Comparison of ENCODE assay signal across 1 cellular context in the genomic region with DNA sequence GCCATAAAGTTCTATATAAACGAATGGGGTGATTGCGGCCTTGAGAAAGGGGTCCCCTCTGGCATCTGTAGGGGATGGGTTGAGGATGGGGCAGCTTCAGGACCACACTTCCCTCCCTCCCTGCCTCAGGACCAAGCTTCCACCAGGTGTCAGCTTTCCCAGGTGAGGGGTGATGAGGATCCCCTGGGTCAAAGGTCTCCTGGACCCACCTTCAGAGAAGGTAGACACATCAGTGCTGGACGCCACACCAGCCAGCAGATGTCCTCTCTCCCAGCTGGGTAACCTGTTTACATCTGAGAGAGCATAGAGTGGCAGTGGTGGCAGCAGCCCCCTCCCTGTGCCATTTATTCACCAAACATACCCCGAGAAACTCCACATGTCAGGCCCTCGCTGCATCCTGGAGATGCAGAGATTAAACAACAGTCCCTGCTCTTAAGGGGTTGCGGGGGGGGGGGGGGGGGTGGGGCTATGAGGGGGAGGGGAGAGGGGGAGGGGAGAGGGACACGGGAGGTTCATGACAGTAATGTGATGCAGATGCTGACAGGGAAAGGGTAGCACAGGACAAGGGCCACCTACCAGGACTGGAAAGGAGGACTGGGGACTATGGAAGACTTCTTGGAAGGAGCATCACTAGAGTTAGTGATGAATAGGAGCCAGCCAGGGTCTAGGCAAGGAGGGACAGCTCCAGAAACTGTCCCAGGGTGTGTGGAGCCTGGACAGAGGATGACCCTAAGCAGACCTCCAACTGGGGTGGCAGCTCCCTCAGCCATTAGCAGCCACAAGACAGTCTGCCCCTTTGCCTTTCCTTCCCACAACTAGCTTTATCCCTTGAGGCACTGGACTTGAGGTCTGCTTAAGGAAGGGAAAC.
TF ChIP-seq lines count a peak whose summit lies in the region.

No MANE protein-coding gene starts in this region.

TF ChIP-seq in GM23338, 12 proteins besides CTCF, POLR2A, EP300 and RAD21:
- TF ChIP-seq, protein P1, sequence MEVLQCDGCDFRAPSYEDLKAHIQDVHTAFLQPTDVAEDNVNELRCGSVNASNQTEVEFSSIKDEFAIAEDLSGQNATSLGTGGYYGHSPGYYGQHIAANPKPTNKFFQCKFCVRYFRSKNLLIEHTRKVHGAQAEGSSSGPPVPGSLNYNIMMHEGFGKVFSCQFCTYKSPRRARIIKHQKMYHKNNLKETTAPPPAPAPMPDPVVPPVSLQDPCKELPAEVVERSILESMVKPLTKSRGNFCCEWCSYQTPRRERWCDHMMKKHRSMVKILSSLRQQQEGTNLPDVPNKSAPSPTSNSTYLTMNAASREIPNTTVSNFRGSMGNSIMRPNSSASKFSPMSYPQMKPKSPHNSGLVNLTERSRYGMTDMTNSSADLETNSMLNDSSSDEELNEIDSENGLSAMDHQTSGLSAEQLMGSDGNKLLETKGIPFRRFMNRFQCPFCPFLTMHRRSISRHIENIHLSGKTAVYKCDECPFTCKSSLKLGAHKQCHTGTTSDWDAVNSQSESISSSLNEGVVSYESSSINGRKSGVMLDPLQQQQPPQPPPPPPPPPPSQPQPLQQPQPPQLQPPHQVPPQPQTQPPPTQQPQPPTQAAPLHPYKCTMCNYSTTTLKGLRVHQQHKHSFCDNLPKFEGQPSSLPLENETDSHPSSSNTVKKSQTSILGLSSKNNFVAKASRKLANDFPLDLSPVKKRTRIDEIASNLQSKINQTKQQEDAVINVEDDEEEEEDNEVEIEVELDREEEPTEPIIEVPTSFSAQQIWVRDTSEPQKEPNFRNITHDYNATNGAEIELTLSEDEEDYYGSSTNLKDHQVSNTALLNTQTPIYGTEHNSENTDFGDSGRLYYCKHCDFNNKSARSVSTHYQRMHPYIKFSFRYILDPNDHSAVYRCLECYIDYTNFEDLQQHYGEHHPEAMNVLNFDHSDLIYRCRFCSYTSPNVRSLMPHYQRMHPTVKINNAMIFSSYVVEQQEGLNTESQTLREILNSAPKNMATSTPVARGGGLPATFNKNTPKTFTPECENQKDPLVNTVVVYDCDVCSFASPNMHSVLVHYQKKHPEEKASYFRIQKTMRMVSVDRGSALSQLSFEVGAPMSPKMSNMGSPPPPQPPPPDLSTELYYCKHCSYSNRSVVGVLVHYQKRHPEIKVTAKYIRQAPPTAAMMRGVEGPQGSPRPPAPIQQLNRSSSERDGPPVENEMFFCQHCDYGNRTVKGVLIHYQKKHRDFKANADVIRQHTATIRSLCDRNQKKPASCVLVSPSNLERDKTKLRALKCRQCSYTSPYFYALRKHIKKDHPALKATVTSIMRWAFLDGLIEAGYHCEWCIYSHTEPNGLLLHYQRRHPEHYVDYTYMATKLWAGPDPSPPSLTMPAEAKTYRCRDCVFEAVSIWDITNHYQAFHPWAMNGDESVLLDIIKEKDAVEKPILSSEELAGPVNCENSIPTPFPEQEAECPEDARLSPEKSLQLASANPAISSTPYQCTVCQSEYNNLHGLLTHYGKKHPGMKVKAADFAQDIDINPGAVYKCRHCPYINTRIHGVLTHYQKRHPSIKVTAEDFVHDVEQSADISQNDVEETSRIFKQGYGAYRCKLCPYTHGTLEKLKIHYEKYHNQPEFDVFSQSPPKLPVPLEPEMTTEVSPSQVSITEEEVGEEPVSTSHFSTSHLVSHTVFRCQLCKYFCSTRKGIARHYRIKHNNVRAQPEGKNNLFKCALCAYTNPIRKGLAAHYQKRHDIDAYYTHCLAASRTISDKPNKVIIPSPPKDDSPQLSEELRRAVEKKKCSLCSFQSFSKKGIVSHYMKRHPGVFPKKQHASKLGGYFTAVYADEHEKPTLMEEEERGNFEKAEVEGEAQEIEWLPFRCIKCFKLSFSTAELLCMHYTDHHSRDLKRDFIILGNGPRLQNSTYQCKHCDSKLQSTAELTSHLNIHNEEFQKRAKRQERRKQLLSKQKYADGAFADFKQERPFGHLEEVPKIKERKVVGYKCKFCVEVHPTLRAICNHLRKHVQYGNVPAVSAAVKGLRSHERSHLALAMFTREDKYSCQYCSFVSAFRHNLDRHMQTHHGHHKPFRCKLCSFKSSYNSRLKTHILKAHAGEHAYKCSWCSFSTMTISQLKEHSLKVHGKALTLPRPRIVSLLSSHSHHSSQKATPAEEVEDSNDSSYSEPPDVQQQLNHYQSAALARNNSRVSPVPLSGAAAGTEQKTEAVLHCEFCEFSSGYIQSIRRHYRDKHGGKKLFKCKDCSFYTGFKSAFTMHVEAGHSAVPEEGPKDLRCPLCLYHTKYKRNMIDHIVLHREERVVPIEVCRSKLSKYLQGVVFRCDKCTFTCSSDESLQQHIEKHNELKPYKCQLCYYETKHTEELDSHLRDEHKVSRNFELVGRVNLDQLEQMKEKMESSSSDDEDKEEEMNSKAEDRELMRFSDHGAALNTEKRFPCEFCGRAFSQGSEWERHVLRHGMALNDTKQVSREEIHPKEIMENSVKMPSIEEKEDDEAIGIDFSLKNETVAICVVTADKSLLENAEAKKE (CRISPR knock-in tag; IDR thresholded peaks at IDR 0.05) = no peak
- TF ChIP-seq EZH2phosphoT487 (IDR thresholded peaks at IDR 0.05; ENCODE audit: unreplicated experiment) (no peak), ZNF114 (CRISPR knock-in tag; IDR thresholded peaks at IDR 0.05) (no peak), STAT1 (IDR thresholded peaks at IDR 0.05; ENCODE audit: unreplicated experiment) (no peak), ZNF331 (CRISPR knock-in tag; IDR thresholded peaks at IDR 0.05; ENCODE audit: low read depth) (no peak), NANOG (IDR thresholded peaks at IDR 0.05; ENCODE audit: borderline replicate concordance) (no peak), CREB1 (CRISPR knock-in tag; IDR thresholded peaks at IDR 0.05; ENCODE audit: low read depth) (no peak), JUNB (IDR thresholded peaks at IDR 0.05; ENCODE audit: unreplicated experiment) (no peak), EZH2 (IDR thresholded peaks at IDR 0.05; ENCODE audit: low read depth, unreplicated experiment) (no peak)
- TF ChIP-seq, protein P2, sequence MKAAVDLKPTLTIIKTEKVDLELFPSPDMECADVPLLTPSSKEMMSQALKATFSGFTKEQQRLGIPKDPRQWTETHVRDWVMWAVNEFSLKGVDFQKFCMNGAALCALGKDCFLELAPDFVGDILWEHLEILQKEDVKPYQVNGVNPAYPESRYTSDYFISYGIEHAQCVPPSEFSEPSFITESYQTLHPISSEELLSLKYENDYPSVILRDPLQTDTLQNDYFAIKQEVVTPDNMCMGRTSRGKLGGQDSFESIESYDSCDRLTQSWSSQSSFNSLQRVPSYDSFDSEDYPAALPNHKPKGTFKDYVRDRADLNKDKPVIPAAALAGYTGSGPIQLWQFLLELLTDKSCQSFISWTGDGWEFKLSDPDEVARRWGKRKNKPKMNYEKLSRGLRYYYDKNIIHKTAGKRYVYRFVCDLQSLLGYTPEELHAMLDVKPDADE (IDR thresholded peaks at IDR 0.05) = no peak
- TF ChIP-seq, protein P3, sequence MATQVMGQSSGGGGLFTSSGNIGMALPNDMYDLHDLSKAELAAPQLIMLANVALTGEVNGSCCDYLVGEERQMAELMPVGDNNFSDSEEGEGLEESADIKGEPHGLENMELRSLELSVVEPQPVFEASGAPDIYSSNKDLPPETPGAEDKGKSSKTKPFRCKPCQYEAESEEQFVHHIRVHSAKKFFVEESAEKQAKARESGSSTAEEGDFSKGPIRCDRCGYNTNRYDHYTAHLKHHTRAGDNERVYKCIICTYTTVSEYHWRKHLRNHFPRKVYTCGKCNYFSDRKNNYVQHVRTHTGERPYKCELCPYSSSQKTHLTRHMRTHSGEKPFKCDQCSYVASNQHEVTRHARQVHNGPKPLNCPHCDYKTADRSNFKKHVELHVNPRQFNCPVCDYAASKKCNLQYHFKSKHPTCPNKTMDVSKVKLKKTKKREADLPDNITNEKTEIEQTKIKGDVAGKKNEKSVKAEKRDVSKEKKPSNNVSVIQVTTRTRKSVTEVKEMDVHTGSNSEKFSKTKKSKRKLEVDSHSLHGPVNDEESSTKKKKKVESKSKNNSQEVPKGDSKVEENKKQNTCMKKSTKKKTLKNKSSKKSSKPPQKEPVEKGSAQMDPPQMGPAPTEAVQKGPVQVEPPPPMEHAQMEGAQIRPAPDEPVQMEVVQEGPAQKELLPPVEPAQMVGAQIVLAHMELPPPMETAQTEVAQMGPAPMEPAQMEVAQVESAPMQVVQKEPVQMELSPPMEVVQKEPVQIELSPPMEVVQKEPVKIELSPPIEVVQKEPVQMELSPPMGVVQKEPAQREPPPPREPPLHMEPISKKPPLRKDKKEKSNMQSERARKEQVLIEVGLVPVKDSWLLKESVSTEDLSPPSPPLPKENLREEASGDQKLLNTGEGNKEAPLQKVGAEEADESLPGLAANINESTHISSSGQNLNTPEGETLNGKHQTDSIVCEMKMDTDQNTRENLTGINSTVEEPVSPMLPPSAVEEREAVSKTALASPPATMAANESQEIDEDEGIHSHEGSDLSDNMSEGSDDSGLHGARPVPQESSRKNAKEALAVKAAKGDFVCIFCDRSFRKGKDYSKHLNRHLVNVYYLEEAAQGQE (IDR thresholded peaks at IDR 0.05; ENCODE audit: unreplicated experiment) = no peak
